Comparison of ENCODE assay signal across 8 cellular contexts in genomic region chr16:87278191-87279093, GRCh38. TPM values are rescaled to one million over a fixed set of nuclear protein-coding genes. Genes with fewer than 3 reads are reported as not detected.
DNase-seq lines count a peak whose midpoint lies in the region; ATAC-seq, FAIRE-seq and TF ChIP-seq lines count a peak whose summit lies in the region.

No MANE protein-coding gene starts in this region.

- H3K14ac ChIP-seq in H1 (ENCODE audit: insufficient read length) (no peak overlapping the region), mesenchymal stem cell (ENCODE audit: low read length in 2 of 2) (peak overlapping the region in 1 of 2 experiments; percentile 94)

- peak; percentile 74 for TF ChIP-seq CTCF in WERI-Rb-1 (IDR thresholded peaks at IDR 0.05; ENCODE audit: low read depth, low read length)
- TF ChIP-seq CTCF in H1 (IDR thresholded peaks at IDR 0.05; ENCODE audit: control extremely low read depth in 1 of 3, insufficient read depth in 1 of 3, low read depth in 1 of 3, low read length in 3 of 3) = peak; percentile 89 to 97 (median 97)

- no peak overlapping the region for H2BK5ac ChIP-seq in H1 (ENCODE audit: low read depth, low read length)
- no peak overlapping the region for H2BK5ac ChIP-seq in mesenchymal stem cell (ENCODE audit: low read depth, low read length, poor library complexity, severe bottlenecking)

- H3K36me3 ChIP-seq in WERI-Rb-1 (no peaks in the 10 kb centered on the region), H1 (ENCODE audit: control insufficient read depth in 2 of 4, insufficient read depth in 4 of 4, low read length in 3 of 4) (no peaks in the 10 kb centered on the region), mesenchymal stem cell (ENCODE audit: control insufficient read depth in 1 of 2, insufficient read depth in 2 of 2, low read depth in 1 of 2, low read length in 2 of 2) (peaks cover 0 to 5% of the 10 kb centered on the region in 2 experiments)

- FAIRE-seq in H1 (lab: Jason Lieb, UNC) = no peak

- no peak overlapping the region for H3K56ac ChIP-seq in H1 (replicated peaks; ENCODE audit: insufficient read length, low read depth, low read length)

- no peaks in the 10 kb centered on the region for H3K9me3 Mint-ChIP-seq in stimulated activated naive B cell treated with anti-CD40 and anti-IgM and Interleukin-4, amounts not matched to agents 10 μg/mL and 1 μg/mL and 100 μg/mL, for 72 hours

- H3K4me3 Mint-ChIP-seq in stimulated activated naive B cell treated with anti-CD40 and anti-IgM and Interleukin-4, amounts not matched to agents 10 μg/mL and 1 μg/mL and 100 μg/mL, for 72 hours = no peak overlapping the region

- H3K23me2 ChIP-seq in H1 (ENCODE audit: low read depth, low read length) = no peaks in the 10 kb centered on the region

- H4K5ac ChIP-seq in H1 (ENCODE audit: insufficient read length, low read depth, low read length) = no peak overlapping the region

- TF ChIP-seq EP300 in H1 (IDR thresholded peaks at IDR 0.05; ENCODE audit: borderline replicate concordance in 1 of 2, low read depth in 2 of 2, low read length in 2 of 2) = no peak

- H3K79me1 ChIP-seq in H1 (ENCODE audit: low read depth, low read length) (no peaks in the 10 kb centered on the region), mesenchymal stem cell (replicated peaks; ENCODE audit: low read length, poor library complexity, severe bottlenecking) (no peaks in the 10 kb centered on the region)

- ATAC-seq in stimulated activated naive B cell treated with anti-CD40 and anti-IgM and Interleukin-4, amounts not matched to agents 10 μg/mL and 1 μg/mL and 100 μg/mL, for 72 hours (replicated peaks) = peak; percentile 81 to 88

- no peak overlapping the region for H3K27ac Mint-ChIP-seq in stimulated activated naive B cell treated with anti-CD40 and anti-IgM and Interleukin-4, amounts not matched to agents 10 μg/mL and 1 μg/mL and 100 μg/mL, for 72 hours

- TF ChIP-seq RAD21 in H1 (IDR thresholded peaks at IDR 0.05 in 1 of 2, conservative IDR thresholded peaks at IDR 0.05 in 1 of 2; ENCODE audit: low read depth in 2 of 2, low read length in 2 of 2) = peak; percentile 95 to 97

- H2AFZ ChIP-seq in H1 (ENCODE audit: low read length) = peak overlapping the region; percentile 84; the same call in 1 of the 2 replicates
- H2AFZ ChIP-seq in mesenchymal stem cell (ENCODE audit: low read depth, low read length) = no peak overlapping the region

- H4K91ac ChIP-seq in H1 (replicated peaks; ENCODE audit: insufficient read length, low read length) (no peak overlapping the region), mesenchymal stem cell (ENCODE audit: low read length) (peak overlapping the region; percentile 40)

- H3K9ac ChIP-seq in H1 (replicated peaks in 1 of 4; ENCODE audit: extremely low read depth in 1 of 4, low read depth in 3 of 4, low read length in 3 of 4) (no peak overlapping the region), mesenchymal stem cell (ENCODE audit: low read length) (no peak overlapping the region)

- H2BK20ac ChIP-seq in H1 (ENCODE audit: low read length) = no peak overlapping the region

- H3K9me3 ChIP-seq in WERI-Rb-1 (ENCODE audit: severe bottlenecking) (no peaks in the 10 kb centered on the region), H1 (ENCODE audit: insufficient read depth in 2 of 2, low read depth in 1 of 2, low read length in 1 of 2) (no peaks in the 10 kb centered on the region), mesenchymal stem cell (ENCODE audit: control insufficient read depth, low read length) (no peaks in the 10 kb centered on the region)

- H3K4me3 ChIP-seq in WERI-Rb-1 (ENCODE audit: low read depth, low read length) (no peak overlapping the region), H1 (ENCODE audit: extremely low read depth in 1 of 4, insufficient read depth in 2 of 4, low read depth in 3 of 4, low read length in 4 of 4) (no peak overlapping the region), mesenchymal stem cell (ENCODE audit: insufficient read depth in 1 of 2, low read depth in 1 of 2, low read length in 2 of 2) (no peak overlapping the region)

- H2AK5ac ChIP-seq in H1 (ENCODE audit: low read depth, low read length) (no peak overlapping the region), mesenchymal stem cell (ENCODE audit: low read length, severe bottlenecking) (peak overlapping the region; percentile 57)

- no peaks in the 10 kb centered on the region for H3K79me2 ChIP-seq in H1 (ENCODE audit: control insufficient read depth in 1 of 2, insufficient read depth in 2 of 2, low read length in 2 of 2)

- POLR2A ChIA-PET in H1 (lab: Charles Lee; ENCODE audit: partially characterized antibody) = interaction anchor here (0.8 kb wide), 1 partner anchor 39 kb away, joined by 3 read pairs; the partner anchor contains the start of gene C16orf95

- H3K4me2 ChIP-seq in H1 (ENCODE audit: insufficient read depth in 1 of 2, low read depth in 2 of 2, low read length in 2 of 2) = peak overlapping the region in 1 of 2 experiments; percentile 49; a peak in 2 of 4 replicates
- H3K4me2 ChIP-seq in mesenchymal stem cell (ENCODE audit: low read length, poor library complexity, severe bottlenecking) = peak overlapping the region; percentile 52

- 54% methylated on average over 37 of the region's 38 CpGs; no CpG with 5 or more reads in 1 of the 2 experiments for WGBS in H1 (ENCODE audit: extremely low coverage in 1 of 2, insufficient coverage in 1 of 2, insufficient read length in 1 of 2, insufficient replicate concordance in 2 of 2, low coverage in 1 of 2, low lambda C conversion rate in 2 of 2, missing lambda C conversion rate in 1 of 2), 2 experiments
- 56% methylated on average over 38 of the region's 38 CpGs for WGBS in mesenchymal stem cell

- peaks cover 5 to 6% of the 10 kb centered on the region in 2 donors for H3K4me1 Mint-ChIP-seq in stimulated activated naive B cell treated with anti-CD40 and anti-IgM and Interleukin-4, amounts not matched to agents 10 μg/mL and 1 μg/mL and 100 μg/mL, for 72 hours

- H4K8ac ChIP-seq in H1 (ENCODE audit: extremely low read depth, insufficient read depth, low read length) (peak overlapping the region; percentile 73), mesenchymal stem cell (ENCODE audit: low read length) (no peak overlapping the region)

- no peaks in the 10 kb centered on the region for H4K20me1 ChIP-seq in H1 (replicated peaks in 1 of 2; ENCODE audit: control insufficient read depth in 1 of 2, insufficient read depth in 2 of 2, low read length in 2 of 2)

- H3K23ac ChIP-seq in H1 (ENCODE audit: insufficient read length) (no peak overlapping the region), mesenchymal stem cell (ENCODE audit: low read length in 2 of 2) (peak overlapping the region in 1 of 2 experiments; percentile 54)

- no peak overlapping the region for H2BK120ac ChIP-seq in H1 (replicated peaks; ENCODE audit: low read depth, low read length)
- H2BK120ac ChIP-seq in mesenchymal stem cell (ENCODE audit: low read depth, low read length) = no peak overlapping the region

- CTCF ChIA-PET in H1 (lab: Charles Lee; ENCODE audit: partially characterized antibody) = interaction anchor here (0.6 to 5.9 kb wide), 50 partner anchors 10 to 897 kb away, joined by 3 to 62 read pairs (median 4); no protein-coding TSS in a partner anchor

- peak; percentile 7 for DNase-seq in activated gamma-delta T cell treated with Interleukin-2 at 50 U/mL for 16 hours
- DNase-seq in activated gamma-delta T cell (lab: John Stamatoyannopoulos, UW) = no peak
- DNase-seq in MV-4-11 (lab: John Stamatoyannopoulos, UW) = peak; percentile 55
- DNase-seq in WERI-Rb-1 = peak; percentile 60
- DNase-seq in H1 (ENCODE audit: low read depth in 1 of 2, low spot score in 2 of 2) = peak; percentile 77 to 90
- peak; percentile 70 for DNase-seq in mesenchymal stem cell
- DNase-seq in stimulated activated naive B cell treated with anti-CD40 and anti-IgM and Interleukin-4, amounts not matched to agents 10 μg/mL and 1 μg/mL and 100 μg/mL, for 72 hours = peak; percentile 25
- no peak for DNase-seq in effector CD8-positive, alpha-beta T cell (lab: John Stamatoyannopoulos, UW)

- H3K18ac ChIP-seq in H1 (ENCODE audit: extremely low read depth, low read length) (0 out of 2 replicates have a peak overlapping the region, but pooled peaks have one; percentile 15), mesenchymal stem cell (ENCODE audit: low read depth in 1 of 2, low read length in 2 of 2) (peak overlapping the region in 1 of 2 experiments; percentile 77)

- H3K36me3 Mint-ChIP-seq in stimulated activated naive B cell treated with anti-CD40 and anti-IgM and Interleukin-4, amounts not matched to agents 10 μg/mL and 1 μg/mL and 100 μg/mL, for 72 hours = peaks cover 0 to 11% of the 10 kb centered on the region in 2 donors

- no peaks in the 10 kb centered on the region for H3K27me3 ChIP-seq in WERI-Rb-1 (ENCODE audit: insufficient read depth, low read depth, severe bottlenecking)
- H3K27me3 ChIP-seq in H1 (replicated peaks in 1 of 4; ENCODE audit: control insufficient read depth in 3 of 4, extremely low read depth in 1 of 4, insufficient read depth in 3 of 4, low read length in 3 of 4) = no peaks in the 10 kb centered on the region; a peak in 1 of 7 replicates
- H3K27me3 ChIP-seq in mesenchymal stem cell (ENCODE audit: control insufficient read depth in 1 of 2, insufficient read depth in 1 of 2, low read length in 2 of 2) = peaks cover 4 to 16% of the 10 kb centered on the region in 2 experiments

- H2BK12ac ChIP-seq in H1 (ENCODE audit: low read depth, low read length) (no peak overlapping the region; the same call in 1 of the 2 replicates), mesenchymal stem cell (ENCODE audit: low read length in 2 of 2) (peak overlapping the region in 1 of 2 experiments; percentile 61)

- H2BK15ac ChIP-seq in H1 (ENCODE audit: low read length) (no peak overlapping the region), mesenchymal stem cell (ENCODE audit: low read depth, poor library complexity, severe bottlenecking) (no peak overlapping the region)

- H3K4me1 ChIP-seq in H1 (replicated peaks in 1 of 4; ENCODE audit: control insufficient read depth in 3 of 4, insufficient read depth in 4 of 4, low read length in 3 of 4) (no peaks in the 10 kb centered on the region), mesenchymal stem cell (ENCODE audit: control insufficient read depth, insufficient read depth, low read depth, low read length) (peaks cover 9% of the 10 kb centered on the region)

- peaks cover 19 to 29% of the 10 kb centered on the region in 2 donors for H3K27me3 Mint-ChIP-seq in stimulated activated naive B cell treated with anti-CD40 and anti-IgM and Interleukin-4, amounts not matched to agents 10 μg/mL and 1 μg/mL and 100 μg/mL, for 72 hours

- H3K4ac ChIP-seq in H1 (replicated peaks; ENCODE audit: insufficient read length, low read depth, low read length) (no peak overlapping the region), mesenchymal stem cell (ENCODE audit: low read depth in 1 of 2, low read length in 2 of 2) (no peak overlapping the region)

- H3K27ac ChIP-seq in WERI-Rb-1 (no peak overlapping the region), H1 (ENCODE audit: low read depth, low read length) (no peak overlapping the region), mesenchymal stem cell (ENCODE audit: low read length, poor library complexity, severe bottlenecking) (no peak overlapping the region)

- no peak for TF ChIP-seq POLR2A in H1 (IDR thresholded peaks at IDR 0.05; ENCODE audit: control extremely low read depth in 1 of 2, low read depth in 2 of 2, low read length in 2 of 2)

RNA-seq across cellular contexts. Expression of gene C16orf95, which starts 38.8 kb away (rescaled TPM):
- total RNA-seq in H1 (2021; fragmentation: NEBNext Ultra II Directional; extraction: Animal tissue kit (Norgen Biotek cat#: 25700)) = 5.4 and 6.0 TPM in 2 replicates
- 5.0 and 8.4 TPM in 2 replicates for polyA plus RNA-seq in H1 (2011; rRNA removed)
- 4.1 TPM for polyA plus RNA-seq in H1 (2011; cell fraction: cytosol; rRNA removed)
- polyA plus RNA-seq in H1 (2011; cell fraction: nucleus; rRNA removed) = 4.6 TPM
- polyA plus RNA-seq in H1 (2012, experiment 1 of 2) = 3.8 to 6.0 TPM (median 4.6 TPM) in 4 replicates
- polyA plus RNA-seq in H1 (2012, experiment 2 of 2) = 6.0 TPM
- polyA plus RNA-seq in H1 (2013, experiment 1 of 2) = 4.1 TPM
- 4.7 TPM for polyA plus RNA-seq in H1 (2013, experiment 2 of 2)
- polyA minus RNA-seq in H1 (2011; rRNA and poly(A)+ RNA removed) = 1.6 and 2.3 TPM in 2 replicates
- 2.8 TPM for polyA minus RNA-seq in H1 (2011; cell fraction: cytosol; rRNA and poly(A)+ RNA removed)
- polyA minus RNA-seq in H1 (2011; cell fraction: nucleus; rRNA and poly(A)+ RNA removed) = 4.9 TPM
- polyA plus RNA-seq in mesenchymal stem cell (2013, experiment 1 of 2) = 3.7 TPM
- polyA plus RNA-seq in mesenchymal stem cell (2013, experiment 2 of 2) = 3.9 TPM

Comparison
In these comparisons a context has a peak if more than half of its experiments do, and no peak if none do; other contexts are left out.
1. DNase-seq: peak in activated gamma-delta T cell treated with Interleukin-2 at 50 U/mL for 16 hours (single experiment), MV-4-11 (single experiment), WERI-Rb-1 (single experiment), H1 (2 of 2), mesenchymal stem cell (single experiment) and stimulated activated naive B cell treated with anti-CD40 and anti-IgM and Interleukin-4, amounts not matched to agents 10 μg/mL and 1 μg/mL and 100 μg/mL, for 72 hours (single experiment); none in activated gamma-delta T cell (single experiment) and effector CD8-positive, alpha-beta T cell (single experiment).